ENCODE assay signal across 10 cellular contexts in the genomic region with DNA sequence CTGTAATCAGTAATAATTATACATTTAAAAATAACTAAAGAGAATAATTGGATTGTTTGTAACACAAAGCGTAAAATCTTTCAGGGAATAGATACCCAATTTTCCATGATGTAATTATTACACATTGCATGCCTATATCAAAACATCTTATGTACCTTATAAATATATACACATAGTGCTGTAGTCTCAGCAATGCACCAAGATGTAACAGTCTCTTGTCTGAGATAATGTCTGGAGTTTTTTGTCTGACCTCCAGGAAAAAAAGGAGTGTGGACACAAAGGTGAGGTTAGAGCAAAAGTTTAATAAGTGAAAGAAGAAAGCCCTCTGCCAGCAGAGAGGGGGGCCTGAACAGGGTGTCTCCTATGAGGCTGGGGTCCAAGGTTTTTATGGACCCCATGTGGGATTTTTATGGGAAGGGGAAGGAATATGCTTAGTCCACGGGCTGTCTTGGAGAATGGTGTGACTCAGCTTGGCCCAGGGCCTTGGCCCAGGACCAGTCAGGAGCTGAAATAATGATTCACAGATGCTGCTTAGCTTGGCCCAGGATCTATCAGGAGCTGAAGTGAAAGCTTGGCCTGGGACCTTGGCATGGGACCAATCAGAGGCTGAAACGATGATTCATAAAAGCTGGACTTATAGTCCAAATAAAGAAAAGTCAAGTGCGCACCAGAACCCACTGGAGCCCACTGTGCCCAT.
A peak's percentile ranks its signal among the peaks of the same experiment; 100 is the strongest.
DNase-seq lines count a peak whose midpoint lies in the region; ATAC-seq and TF ChIP-seq lines count a peak whose summit lies in the region.
"Had no signal": no experiment of that assay in that cellular context is flagged by ENCODE, and none has a peak within 500 bp of the region (broad histone marks: within the 10 kb centered on the region; RNA-seq: fewer than 3 reads in every experiment).

No MANE protein-coding gene starts in this region.

- no peaks in the 10 kb centered on the region for H3K27me3 Mint-ChIP-seq in nephron (ENCODE audit: low read depth)
- no peaks in the 10 kb centered on the region for H3K27me3 Mint-ChIP-seq in CD8-positive, alpha-beta T cell (ENCODE audit: low read depth)

- in situ Hi-C loops in ACHN (cut with HindIII; ENCODE audit: low pct_ligation_motif_present, low pct_unique_long_range_greater_than_20kb, low sequenced_read_pairs), result no loop called here

- peak overlapping the region; percentile 72 to 85 (median 85) for H3K27ac Mint-ChIP-seq in nephron
- no peak overlapping the region for H3K27ac Mint-ChIP-seq in CD8-positive, alpha-beta T cell
- H3K27ac Mint-ChIP-seq: neural progenitor cell had no signal

- H3K9me3 Mint-ChIP-seq in nephron, result peaks cover 7% of the 10 kb centered on the region
- no peaks in the 10 kb centered on the region for H3K9me3 Mint-ChIP-seq in CD8-positive, alpha-beta T cell
- H3K9me3 Mint-ChIP-seq: neural progenitor cell had no signal

- no peaks in the 10 kb centered on the region for H3K36me3 Mint-ChIP-seq in nephron (ENCODE audit: low read depth)
- H3K36me3 Mint-ChIP-seq in CD8-positive, alpha-beta T cell, result no peaks in the 10 kb centered on the region
- H3K36me3 Mint-ChIP-seq: neural progenitor cell had no signal

- H3K4me3 Mint-ChIP-seq in nephron, result no peak overlapping the region
- H3K4me3 Mint-ChIP-seq in CD8-positive, alpha-beta T cell, result no peak overlapping the region
- H3K4me3 Mint-ChIP-seq: neural progenitor cell had no signal

- POLR2A ChIA-PET in CD8-positive, alpha-beta T cell (lab: Charles Lee), result no interaction called here

- peaks cover 0 to 11% (median 0%) of the 10 kb centered on the region in 8 donors for H3K9me3 ChIP-seq in spleen
- H3K9me3 ChIP-seq in CD8-positive, alpha-beta T cell (ENCODE audit: low read length), result no peaks in the 10 kb centered on the region

- WGBS in spleen, 5 donors, result 54 to 63% (median 62%) methylated on average over 4 of the region's 4 CpGs

- H3K36me3 ChIP-seq in spleen, result no peaks in the 10 kb centered on the region
- no peaks in the 10 kb centered on the region for H3K36me3 ChIP-seq in CD8-positive, alpha-beta T cell (ENCODE audit: insufficient read depth, low read length)
- H3K36me3 ChIP-seq: neural progenitor cell had no signal

- H3K27me3 ChIP-seq in spleen (replicated peaks in 1 of 7), result no peaks in the 10 kb centered on the region
- H3K27me3 ChIP-seq in CD8-positive, alpha-beta T cell (ENCODE audit: insufficient read depth, low read length), result no peaks in the 10 kb centered on the region
- H3K27me3 ChIP-seq: neural progenitor cell had no signal

- peaks cover 33% of the 10 kb centered on the region for H3K4me1 Mint-ChIP-seq in nephron
- no peaks in the 10 kb centered on the region for H3K4me1 Mint-ChIP-seq in CD8-positive, alpha-beta T cell (ENCODE audit: low read depth)
- H3K4me1 Mint-ChIP-seq: neural progenitor cell had no signal

- TF ChIP-seq POLR2A in spleen (IDR thresholded peaks at IDR 0.05), result no peak

- DNase-seq in ACHN (peak; percentile 96), NCI-H446 treated with DMSO at 0.1 percent for 48 hours (lab: John Stamatoyannopoulos, UW) (peak; percentile 90), epithelial cell of proximal tubule (ENCODE audit: low read depth) (peak; percentile 88), spleen (no peak)
- DNase-seq in stimulated activated CD4-positive, alpha-beta T cell treated with anti-CD3 and anti-CD28 coated beads, Interleukin-4, amount 100 ng/mL, for 1 hour, result no peak
- no peak for DNase-seq in CD8-positive, alpha-beta T cell
- DNase-seq: AML-193 had no signal

- no peaks in the 10 kb centered on the region for H3K4me1 ChIP-seq in spleen
- H3K4me1 ChIP-seq in CD8-positive, alpha-beta T cell (ENCODE audit: insufficient read depth, low read length), result no peaks in the 10 kb centered on the region
- H3K4me1 ChIP-seq: neural progenitor cell had no signal

- CTCF ChIA-PET in CD8-positive, alpha-beta T cell (lab: Charles Lee), result no interaction called here

- TF ChIP-seq CTCF in epithelial cell of proximal tubule (conservative IDR thresholded peaks at IDR 0.05; ENCODE audit: low read depth, low read length) (no peak), nephron (IDR thresholded peaks at IDR 0.05; ENCODE audit: unreplicated experiment in 3 of 3) (no peak), spleen (IDR thresholded peaks at IDR 0.05 in 8 of 11, conservative IDR thresholded peaks at IDR 0.05 in 3 of 11) (no peak)
- TF ChIP-seq CTCF in CD8-positive, alpha-beta T cell (IDR thresholded peaks at IDR 0.05), result no peak

- H3K4me3 ChIP-seq in epithelial cell of proximal tubule (ENCODE audit: low read depth, low read length), result peak overlapping the region; percentile 17
- no peak overlapping the region for H3K4me3 ChIP-seq in spleen
- H3K4me3 ChIP-seq in CD8-positive, alpha-beta T cell (ENCODE audit: low read depth, low read length), result no peak overlapping the region
- H3K4me3 ChIP-seq: neural progenitor cell had no signal

- intact Hi-C loops in spleen (cut with DNase I; ENCODE audit: low total_unique reads), result no loop called here
- intact Hi-C loops in CD8-positive, alpha-beta T cell (cut with DNase I, micrococcal nuclease), result no loop called here

- no peak overlapping the region for H3K27ac ChIP-seq in spleen
- H3K27ac ChIP-seq in CD8-positive, alpha-beta T cell (ENCODE audit: low read depth, low read length), result no peak overlapping the region
- H3K27ac ChIP-seq: neural progenitor cell had no signal

- no peak for ATAC-seq in HG03045 (IDR thresholded peaks at IDR 0.05; ENCODE audit: unreplicated experiment)
- no peak for ATAC-seq in CD8-positive, alpha-beta T cell

Comparison
In these comparisons a context has a peak if more than half of its experiments do, and no peak if none do; other contexts are left out.
1. DNase-seq: peak in ACHN (single experiment), NCI-H446 treated with DMSO at 0.1 percent for 48 hours (single experiment) and epithelial cell of proximal tubule (single experiment); none in spleen (single experiment), stimulated activated CD4-positive, alpha-beta T cell treated with anti-CD3 and anti-CD28 coated beads, Interleukin-4, amount 100 ng/mL, for 1 hour (single experiment) and CD8-positive, alpha-beta T cell (0 of 7).